In genomic region chr14:96100171-96101064, GRCh38 we compare ENCODE assay signal across 8 cellular contexts.
A peak's percentile ranks its signal among the peaks of the same experiment; 100 is the strongest.
DNase-seq lines count a peak whose midpoint lies in the region; ATAC-seq lines count a peak whose summit lies in the region.

No MANE protein-coding gene starts in this region.

- peak; percentile 68 for DNase-seq in NCI-H1436 (lab: John Stamatoyannopoulos, UW)
- no peak for DNase-seq in NCI-H1436 treated with DMSO at 0.1 percent for 48 hours (lab: John Stamatoyannopoulos, UW)
- peak; percentile 64 for DNase-seq in NCI-H146 (lab: John Stamatoyannopoulos, UW)
- DNase-seq in T-helper 1 cell: peak; percentile 23 to 60 (median 52)
- DNase-seq in anterior cingulate cortex (lab: John Stamatoyannopoulos, UW): peak in 56 of 58 donors; percentile 10 to 83 (median 63)
- peak in 47 of 51 donors; percentile 14 to 86 (median 58) for DNase-seq in hypothalamus (lab: John Stamatoyannopoulos, UW)
- peak; percentile 36 to 60 (median 51) for DNase-seq in stimulated activated CD4-positive, alpha-beta T cell treated with anti-CD3 and anti-CD28 coated beads, Interleukin-12 subunit alpha, Interleukin-12 subunit beta, amount 100 ng/mL, for 48 hours (ENCODE audit: low read depth in 2 of 3, low spot score in 1 of 3)

- ATAC-seq in HG03442 (IDR thresholded peaks at IDR 0.05; ENCODE audit: unreplicated experiment): no peak
